19 cellular contexts compared by ENCODE assay signal in genomic region chr18:79785831-79786230, GRCh38. TPM values are rescaled to one million over a fixed set of nuclear protein-coding genes. Genes with fewer than 3 reads are reported as not detected.
"Had no signal": no experiment of that assay in that cellular context is flagged by ENCODE, and none has a peak within 500 bp of the region (broad histone marks: within the 10 kb centered on the region; RNA-seq: fewer than 3 reads in every experiment).

No MANE protein-coding gene starts in this region.

- H2AFZ ChIP-seq: parathyroid adenoma had no signal

- H3K4me3 ChIP-seq: gastrocnemius medialis, heart right ventricle, suprapubic skin, thyroid gland, uterus had no signal

- H3K9ac ChIP-seq: parathyroid adenoma had no signal

- H3K4me1 ChIP-seq: gastrocnemius medialis, parathyroid adenoma had no signal

- H3K79me2 ChIP-seq: parathyroid adenoma had no signal

- DNase-seq: cortex of kidney; effector memory CD4-positive, alpha-beta T cell; gastrocnemius medialis; heart right ventricle; hypothalamus; midbrain; naive thymus-derived CD4-positive, alpha-beta T cell; nucleus accumbens; small intestine; stimulated activated CD4-positive, alpha-beta T cell treated with anti-CD3 and anti-CD28 coated beads, Interleukin-4, amount 100 ng/mL, for 1 hour; stimulated activated CD8-positive, alpha-beta memory T cell treated with anti-CD3 and anti-CD28 coated beads, Interleukin-4, amount 100 ng/mL, for 48 hours; stimulated activated naive CD8-positive, alpha-beta T cell treated with anti-CD3 and anti-CD28 coated beads, Interleukin-15, Interleukin-2, amounts not matched to agents 100 U/mL and 50 U/mL, for 24 hours; thyroid gland; uterus had no signal

- H3K27ac ChIP-seq: gastrocnemius medialis, heart right ventricle, parathyroid adenoma, suprapubic skin, thyroid gland, uterus had no signal

- H3K36me3 ChIP-seq: gastrocnemius medialis, heart right ventricle, suprapubic skin, thyroid gland, uterus had no signal

- H3K9me3 ChIP-seq: gastrocnemius medialis, heart right ventricle, suprapubic skin, thyroid gland, uterus had no signal

RNA-seq across cellular contexts. Expression of gene KCNG2, which starts 11.9 kb away (rescaled TPM):
- total RNA-seq: left lobe of liver; naive thymus-derived CD4-positive, alpha-beta T cell; pulmonary artery endothelial cell; suprapubic skin had no signal
- polyA plus RNA-seq: naive thymus-derived CD4-positive, alpha-beta T cell; neural cell had no signal
